Comparison of ENCODE assay signal across 16 cellular contexts in the genomic region with DNA sequence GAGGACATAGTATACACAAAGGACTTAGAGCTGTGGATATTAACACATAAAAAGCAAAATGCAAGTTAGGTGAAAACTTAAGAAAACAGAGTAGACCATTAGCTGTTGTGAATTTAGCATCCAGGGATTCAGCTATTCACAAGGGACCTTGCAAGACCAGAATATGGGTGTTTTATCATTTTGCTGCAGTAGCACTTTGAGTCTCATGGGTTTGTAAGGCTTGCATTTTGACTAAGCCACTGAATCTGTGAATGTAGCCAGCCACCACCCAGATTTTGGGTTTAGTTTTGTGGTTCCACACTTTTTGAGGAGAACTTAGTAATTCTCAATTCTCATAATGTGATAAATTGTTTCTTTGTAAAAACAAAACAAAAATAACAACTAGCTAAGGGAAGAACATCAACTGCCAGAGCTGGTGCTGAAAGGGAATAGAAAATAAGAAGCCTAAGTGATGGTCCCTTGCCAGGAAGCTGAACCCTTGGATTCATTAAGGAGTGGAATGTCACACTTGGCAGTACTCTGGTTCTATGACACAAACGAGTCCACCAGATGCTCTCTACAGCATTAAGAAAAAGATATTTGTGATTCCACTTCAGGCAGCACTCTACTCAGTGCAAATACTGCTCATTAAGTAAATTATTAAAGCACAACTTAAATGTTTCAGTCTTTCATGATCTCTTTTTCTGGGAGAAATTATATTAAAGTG.
"Had no signal": no experiment of that assay in that cellular context is flagged by ENCODE, and none has a peak within 500 bp of the region (broad histone marks: within the 10 kb centered on the region; RNA-seq: fewer than 3 reads in every experiment).

No MANE protein-coding gene starts in this region.

- H3K4me3 Mint-ChIP-seq: activated naive CD4-positive, alpha-beta T cell treated with anti-CD3 and anti-CD28 coated beads, Interleukin-2, amount 50 U/mL, for 24 hours; mesothelial cell of epicardium; stimulated activated memory B cell treated with anti-CD40 and anti-IgM and Interleukin-4, amounts not matched to agents 10 μg/mL and 1 μg/mL and 100 μg/mL, for 72 hours; T-helper 17 cell had no signal

- H3K27ac Mint-ChIP-seq: activated naive CD4-positive, alpha-beta T cell treated with anti-CD3 and anti-CD28 coated beads, Interleukin-2, amount 50 U/mL, for 24 hours; mesothelial cell of epicardium; stimulated activated memory B cell treated with anti-CD40 and anti-IgM and Interleukin-4, amounts not matched to agents 10 μg/mL and 1 μg/mL and 100 μg/mL, for 72 hours; T-helper 17 cell had no signal

- H3K27ac ChIP-seq: adrenal gland, cardiac muscle cell, colonic mucosa, hepatocyte, pancreas, tibial nerve, WERI-Rb-1 had no signal

- DNase-seq: activated CD4-positive, alpha-beta T cell treated with anti-CD3 and anti-CD28 coated beads, Interleukin-2, amount 50 U/mL, for 48 hours; activated effector memory CD4-positive, alpha-beta T cell treated with Interleukin-2 at 50 U/mL for 16 hours; colonic mucosa; kidney; pancreas; stimulated activated CD4-positive, alpha-beta T cell treated with anti-CD3 and anti-CD28 coated beads, Interleukin-2, amount 100 ng/mL, for 48 hours; T-helper 17 cell; WERI-Rb-1 had no signal

- H3K4me2 ChIP-seq: hepatocyte had no signal

- H3K4me1 Mint-ChIP-seq: activated naive CD4-positive, alpha-beta T cell treated with anti-CD3 and anti-CD28 coated beads, Interleukin-2, amount 50 U/mL, for 24 hours; mesothelial cell of epicardium; stimulated activated memory B cell treated with anti-CD40 and anti-IgM and Interleukin-4, amounts not matched to agents 10 μg/mL and 1 μg/mL and 100 μg/mL, for 72 hours; T-helper 17 cell had no signal

- H3K36me3 ChIP-seq: adrenal gland, cardiac muscle cell, colonic mucosa, pancreas, tibial nerve, WERI-Rb-1 had no signal

- H3K4me3 ChIP-seq: adrenal gland, cardiac muscle cell, colonic mucosa, hepatocyte, pancreas, tibial nerve had no signal

- H3K27me3 ChIP-seq: adrenal gland, cardiac muscle cell, colonic mucosa, hepatocyte, pancreas, tibial nerve had no signal

- H3K27me3 Mint-ChIP-seq: activated naive CD4-positive, alpha-beta T cell treated with anti-CD3 and anti-CD28 coated beads, Interleukin-2, amount 50 U/mL, for 24 hours; stimulated activated memory B cell treated with anti-CD40 and anti-IgM and Interleukin-4, amounts not matched to agents 10 μg/mL and 1 μg/mL and 100 μg/mL, for 72 hours; T-helper 17 cell had no signal

- H3K36me3 Mint-ChIP-seq: activated naive CD4-positive, alpha-beta T cell treated with anti-CD3 and anti-CD28 coated beads, Interleukin-2, amount 50 U/mL, for 24 hours; mesothelial cell of epicardium; stimulated activated memory B cell treated with anti-CD40 and anti-IgM and Interleukin-4, amounts not matched to agents 10 μg/mL and 1 μg/mL and 100 μg/mL, for 72 hours had no signal

- FAIRE-seq: endometrium, kidney, pancreas had no signal

- ATAC-seq: pancreas; stimulated activated memory B cell treated with anti-CD40 and anti-IgM and Interleukin-4, amounts not matched to agents 10 μg/mL and 1 μg/mL and 100 μg/mL, for 72 hours; T-helper 17 cell had no signal

- H3K79me2 ChIP-seq: hepatocyte had no signal

- H3K4me1 ChIP-seq: adrenal gland, colonic mucosa, pancreas had no signal

- H2AFZ ChIP-seq: hepatocyte had no signal

- H3K9me3 ChIP-seq: adrenal gland, colonic mucosa, pancreas, tibial nerve had no signal
